ENCODE assay signal across 23 cellular contexts in the genomic region with DNA sequence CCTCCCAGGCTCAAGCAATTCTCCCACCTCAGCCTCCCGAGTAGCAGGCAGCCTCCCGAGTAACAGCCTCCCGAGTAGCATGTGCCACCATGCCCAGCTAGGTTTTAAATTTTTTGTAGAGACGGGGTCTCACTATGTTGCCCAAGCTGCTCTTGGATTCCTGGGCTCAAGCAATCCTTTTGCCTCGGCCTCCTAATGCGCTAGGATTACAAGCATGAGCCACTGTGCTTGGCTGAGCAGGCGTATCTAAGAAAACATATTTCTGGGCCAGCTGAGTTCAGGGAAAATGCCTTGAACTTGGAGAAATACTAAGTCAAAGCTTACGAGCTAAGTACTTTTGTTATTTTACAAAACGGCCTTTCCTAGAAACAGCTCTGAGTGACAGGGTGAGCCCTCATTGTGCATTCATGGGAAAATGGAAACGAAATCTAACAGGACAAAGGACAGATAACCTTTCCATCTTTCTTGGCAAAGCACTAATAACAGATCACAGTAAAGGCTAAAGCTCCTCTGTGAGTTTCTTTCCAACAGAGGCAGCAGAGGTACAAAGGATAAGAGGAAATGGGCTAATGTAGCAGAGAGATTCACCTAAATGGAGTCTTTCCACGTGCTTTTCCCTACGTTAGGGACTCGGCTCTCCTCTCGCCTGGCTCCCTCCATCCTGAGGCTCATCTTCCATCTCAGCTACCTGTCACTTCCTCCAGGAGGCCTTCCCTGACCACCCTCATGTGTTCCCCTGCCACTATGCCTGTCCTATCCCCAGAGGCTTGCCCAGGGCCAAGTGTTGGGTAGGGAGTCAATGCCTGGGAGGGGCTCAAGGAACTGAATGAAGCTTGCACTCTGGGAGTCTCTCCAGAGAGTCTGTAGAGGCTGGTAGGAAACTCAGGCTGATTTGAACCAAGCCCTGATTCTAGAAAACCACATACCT. TPM values are rescaled to one million over a fixed set of nuclear protein-coding genes. Genes with fewer than 3 reads are reported as not detected.
DNase-seq lines count a peak whose midpoint lies in the region; ATAC-seq and TF ChIP-seq lines count a peak whose summit lies in the region.
"Had no signal": no experiment of that assay in that cellular context is flagged by ENCODE, and none has a peak within 500 bp of the region (broad histone marks: within the 10 kb centered on the region; RNA-seq: fewer than 3 reads in every experiment).

No MANE protein-coding gene starts in this region.

- H3K9ac ChIP-seq in BLaER1: no peak overlapping the region
- H3K9ac ChIP-seq: GM23248 had no signal

- no peak overlapping the region for H3K4me3 ChIP-seq in BLaER1
- no peak overlapping the region for H3K4me3 ChIP-seq in GM23338
- no peak overlapping the region for H3K4me3 ChIP-seq in fibroblast of the aortic adventitia (ENCODE audit: low read depth, low read length)
- H3K4me3 ChIP-seq: GM23248 had no signal

- DNase-seq in GM23338 (ENCODE audit: low spot score) (no peak), fibroblast of the aortic adventitia (ENCODE audit: low read depth) (peak; percentile 38), DMS 273 (lab: John Stamatoyannopoulos, UW; ENCODE audit: unreplicated experiment) (no peak), NCI-H69 (lab: John Stamatoyannopoulos, UW) (no peak)
- DNase-seq in stimulated activated effector memory CD8-positive, alpha-beta T cell treated with anti-CD3 and anti-CD28 coated beads, Interleukin-12 subunit alpha, Interleukin-12 subunit beta, amount 100 ng/mL, for 72 hours (ENCODE audit: low spot score in 2 of 2): no peak
- DNase-seq: Calu3; CD8-positive, alpha-beta T cell; HCEC 1CT; IMR-90; MV-4-11; NCI-H1105 treated with DMSO at 0.1 percent for 48 hours; NCI-H1694; NCI-H2081; NCI-H2171; NCI-H345; NCI-H82 had no signal

- H3K27me3 Mint-ChIP-seq in GM23338 (ENCODE audit: insufficient read depth, low read depth, poor library complexity): peaks cover 16% of the 10 kb centered on the region

- H3K27ac Mint-ChIP-seq in GM23338: no peak overlapping the region
- H3K27ac Mint-ChIP-seq in stimulated activated effector memory CD8-positive, alpha-beta T cell treated with anti-CD3 and anti-CD28 coated beads, Interleukin-12 subunit alpha, Interleukin-12 subunit beta, amount 100 ng/mL, for 72 hours: peak overlapping the region; percentile 54
- H3K27ac Mint-ChIP-seq: CD8-positive, alpha-beta T cell had no signal

- H3K4me1 Mint-ChIP-seq in GM23338: peaks cover 2% of the 10 kb centered on the region; the same call in 1 of the 3 replicates
- peaks cover 36% of the 10 kb centered on the region for H3K4me1 Mint-ChIP-seq in stimulated activated effector memory CD8-positive, alpha-beta T cell treated with anti-CD3 and anti-CD28 coated beads, Interleukin-12 subunit alpha, Interleukin-12 subunit beta, amount 100 ng/mL, for 72 hours

- no peaks in the 10 kb centered on the region for H3K9me2 ChIP-seq in GM23338 (ENCODE audit: insufficient read depth)

- no peaks in the 10 kb centered on the region for H3K9me3 ChIP-seq in BLaER1

- no peaks in the 10 kb centered on the region; the same call in 2 of the 3 replicates for H3K36me3 Mint-ChIP-seq in GM23338 (ENCODE audit: low read depth)
- no peaks in the 10 kb centered on the region for H3K36me3 Mint-ChIP-seq in stimulated activated effector memory CD8-positive, alpha-beta T cell treated with anti-CD3 and anti-CD28 coated beads, Interleukin-12 subunit alpha, Interleukin-12 subunit beta, amount 100 ng/mL, for 72 hours
- H3K36me3 Mint-ChIP-seq: CD8-positive, alpha-beta T cell had no signal

- H3K36me3 ChIP-seq in BLaER1: no peaks in the 10 kb centered on the region
- no peaks in the 10 kb centered on the region for H3K36me3 ChIP-seq in GM23338 (ENCODE audit: insufficient read depth)

- H4K20me1 ChIP-seq in BLaER1 (no peaks in the 10 kb centered on the region), GM23338 (replicated peaks; ENCODE audit: insufficient read depth) (no peaks in the 10 kb centered on the region)

- 0 out of 2 replicates have a peak overlapping the region, but pooled peaks have one; percentile 10 for H2AFZ ChIP-seq in GM23338
- H2AFZ ChIP-seq: GM23248 had no signal

- no peak overlapping the region for H3K4me3 Mint-ChIP-seq in GM23338
- H3K4me3 Mint-ChIP-seq in stimulated activated effector memory CD8-positive, alpha-beta T cell treated with anti-CD3 and anti-CD28 coated beads, Interleukin-12 subunit alpha, Interleukin-12 subunit beta, amount 100 ng/mL, for 72 hours: no peak overlapping the region
- H3K4me3 Mint-ChIP-seq: CD8-positive, alpha-beta T cell had no signal

- H3K27me3 ChIP-seq in BLaER1: no peaks in the 10 kb centered on the region
- no peaks in the 10 kb centered on the region for H3K27me3 ChIP-seq in GM23338 (ENCODE audit: insufficient read depth)

- no peaks in the 10 kb centered on the region for H3K79me2 ChIP-seq in GM23338 (replicated peaks; ENCODE audit: insufficient read depth)

- H3K4me2 ChIP-seq in BLaER1 (peak overlapping the region; percentile 76), GM23338 (no peak overlapping the region)

- H3K27ac ChIP-seq in BLaER1: no peak overlapping the region
- H3K27ac ChIP-seq in GM23338 (ENCODE audit: low read depth): no peak overlapping the region
- H3K27ac ChIP-seq: GM23248 had no signal

- H3K4me1 ChIP-seq in BLaER1 (peaks cover 67% of the 10 kb centered on the region), GM23338 (ENCODE audit: insufficient read depth) (no peaks in the 10 kb centered on the region)

- no peaks in the 10 kb centered on the region for H3F3A ChIP-seq in GM23338 (replicated peaks; ENCODE audit: low read depth)

- no peak for ATAC-seq in GM23338
- no peak for ATAC-seq in stimulated activated effector memory CD8-positive, alpha-beta T cell treated with anti-CD3 and anti-CD28 coated beads, Interleukin-12 subunit alpha, Interleukin-12 subunit beta, amount 100 ng/mL, for 72 hours
- ATAC-seq in HG03139 (IDR thresholded peaks at IDR 0.05; ENCODE audit: unreplicated experiment): no peak
- ATAC-seq: CD8-positive, alpha-beta T cell; Panc1 had no signal

- H3K9me3 Mint-ChIP-seq in GM23338: no peaks in the 10 kb centered on the region; the same call in 2 of the 3 replicates
- no peaks in the 10 kb centered on the region for H3K9me3 Mint-ChIP-seq in stimulated activated effector memory CD8-positive, alpha-beta T cell treated with anti-CD3 and anti-CD28 coated beads, Interleukin-12 subunit alpha, Interleukin-12 subunit beta, amount 100 ng/mL, for 72 hours

- TF ChIP-seq CTCF in GM23338 (conservative IDR thresholded peaks at IDR 0.05; ENCODE audit: low read depth in 2 of 2): no peak
- TF ChIP-seq CTCF in fibroblast of the aortic adventitia (IDR thresholded peaks at IDR 0.05; ENCODE audit: insufficient read depth, low read length): no peak

TF ChIP-seq in GM23338, 12 proteins besides CTCF, POLR2A, EP300 and RAD21 (continues in another document):
- TF ChIP-seq, protein P1, sequence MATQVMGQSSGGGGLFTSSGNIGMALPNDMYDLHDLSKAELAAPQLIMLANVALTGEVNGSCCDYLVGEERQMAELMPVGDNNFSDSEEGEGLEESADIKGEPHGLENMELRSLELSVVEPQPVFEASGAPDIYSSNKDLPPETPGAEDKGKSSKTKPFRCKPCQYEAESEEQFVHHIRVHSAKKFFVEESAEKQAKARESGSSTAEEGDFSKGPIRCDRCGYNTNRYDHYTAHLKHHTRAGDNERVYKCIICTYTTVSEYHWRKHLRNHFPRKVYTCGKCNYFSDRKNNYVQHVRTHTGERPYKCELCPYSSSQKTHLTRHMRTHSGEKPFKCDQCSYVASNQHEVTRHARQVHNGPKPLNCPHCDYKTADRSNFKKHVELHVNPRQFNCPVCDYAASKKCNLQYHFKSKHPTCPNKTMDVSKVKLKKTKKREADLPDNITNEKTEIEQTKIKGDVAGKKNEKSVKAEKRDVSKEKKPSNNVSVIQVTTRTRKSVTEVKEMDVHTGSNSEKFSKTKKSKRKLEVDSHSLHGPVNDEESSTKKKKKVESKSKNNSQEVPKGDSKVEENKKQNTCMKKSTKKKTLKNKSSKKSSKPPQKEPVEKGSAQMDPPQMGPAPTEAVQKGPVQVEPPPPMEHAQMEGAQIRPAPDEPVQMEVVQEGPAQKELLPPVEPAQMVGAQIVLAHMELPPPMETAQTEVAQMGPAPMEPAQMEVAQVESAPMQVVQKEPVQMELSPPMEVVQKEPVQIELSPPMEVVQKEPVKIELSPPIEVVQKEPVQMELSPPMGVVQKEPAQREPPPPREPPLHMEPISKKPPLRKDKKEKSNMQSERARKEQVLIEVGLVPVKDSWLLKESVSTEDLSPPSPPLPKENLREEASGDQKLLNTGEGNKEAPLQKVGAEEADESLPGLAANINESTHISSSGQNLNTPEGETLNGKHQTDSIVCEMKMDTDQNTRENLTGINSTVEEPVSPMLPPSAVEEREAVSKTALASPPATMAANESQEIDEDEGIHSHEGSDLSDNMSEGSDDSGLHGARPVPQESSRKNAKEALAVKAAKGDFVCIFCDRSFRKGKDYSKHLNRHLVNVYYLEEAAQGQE (IDR thresholded peaks at IDR 0.05; ENCODE audit: unreplicated experiment): no peak
- TF ChIP-seq JUNB (IDR thresholded peaks at IDR 0.05; ENCODE audit: unreplicated experiment) (no peak), STAT1 (IDR thresholded peaks at IDR 0.05; ENCODE audit: unreplicated experiment) (no peak), CREB1 (CRISPR knock-in tag; IDR thresholded peaks at IDR 0.05; ENCODE audit: low read depth) (no peak), ZNF114 (CRISPR knock-in tag; IDR thresholded peaks at IDR 0.05) (no peak)

RNA-seq across cellular contexts. Expression of gene DNAI2, which starts 24.9 kb away (rescaled TPM):
- not detected in 2 replicates for total RNA-seq in GM23338 (2014; rRNA removed; shearing (Covaris generic))
- 0.21 TPM in 1 of 2 replicates, not detected in the other for polyA plus RNA-seq in GM23338 (2016; fragmentation: Nextera tagmentation; extraction: Ambion mirVana)
- total RNA-seq in fibroblast of the aortic adventitia (ENCODE audit: low replicate concordance): not detected in 2 replicates
- total RNA-seq: A673, Calu3, Daoy, GM23248, IMR-90 had no signal
- polyA plus RNA-seq: BJ, GM23248, IMR-90 had no signal

RNA-seq across cellular contexts. Expression of gene KIF19, which starts 27.1 kb away (rescaled TPM):
- 0.27 and 0.35 TPM in 2 replicates for total RNA-seq in GM23338 (2014; rRNA removed; shearing (Covaris generic))
- 0.07 and 0.36 TPM in 2 replicates for polyA plus RNA-seq in GM23338 (2016; fragmentation: Nextera tagmentation; extraction: Ambion mirVana)
- total RNA-seq in fibroblast of the aortic adventitia (ENCODE audit: low replicate concordance): not detected in 2 replicates
- total RNA-seq: A673, Calu3, Daoy, GM23248, IMR-90 had no signal
- polyA plus RNA-seq: BJ, GM23248, IMR-90 had no signal
